9 cellular contexts compared by ENCODE assay signal in genomic region chr11:79438631-79439429, GRCh38. TPM values are rescaled to one million over a fixed set of nuclear protein-coding genes. Genes with fewer than 3 reads are reported as not detected.
DNase-seq lines count a peak whose midpoint lies in the region; ATAC-seq and TF ChIP-seq lines count a peak whose summit lies in the region.
"Had no signal": no experiment of that assay in that cellular context is flagged by ENCODE, and none has a peak within 500 bp of the region (broad histone marks: within the 10 kb centered on the region; RNA-seq: fewer than 3 reads in every experiment).

No MANE protein-coding gene starts in this region.

- TF ChIP-seq CTCF in GM13976 (IDR thresholded peaks at IDR 0.05; ENCODE audit: borderline replicate concordance, control extremely low read depth, extremely low read depth, insufficient read depth, missing control alignments) (no peak), Peyer's patch (IDR thresholded peaks at IDR 0.05) (no peak), retinal pigment epithelial cell (conservative IDR thresholded peaks at IDR 0.05; ENCODE audit: low read depth, low read length) (no peak)

- peaks cover 0 to 5% (median 0%) of the 10 kb centered on the region in 4 donors for H3K9me3 ChIP-seq in Peyer's patch
- H3K9me3 ChIP-seq in MG63: no peaks in the 10 kb centered on the region
- H3K9me3 ChIP-seq: neutrophil had no signal

- ATAC-seq in HG03432 (IDR thresholded peaks at IDR 0.05; ENCODE audit: unreplicated experiment): no peak

- peaks cover 0 to 25% of the 10 kb centered on the region in 2 donors for H3K27me3 ChIP-seq in Peyer's patch
- peaks cover 76% of the 10 kb centered on the region for H3K27me3 ChIP-seq in MG63

- in situ Hi-C loops in GM13976 (cut with MboI; ENCODE audit: low sequenced_read_pairs, unreplicated experiment): no loop called here

- DNase-seq in GM13976 (ENCODE audit: low spot score) (peak; percentile 57), Peyer's patch (peak in 2 of 3 donors; percentile 17 to 52), glomerular visceral epithelial cell (ENCODE audit: extremely low spot score) (peak; percentile 33), retinal pigment epithelial cell (ENCODE audit: low read depth) (no peak), amniotic stem cell (lab: John Stamatoyannopoulos, UW) (no peak), NCI-H2029 treated with DMSO at 0.1 percent for 48 hours (lab: John Stamatoyannopoulos, UW) (no peak), MG63 (no peak)

- H3K36me3 ChIP-seq in Peyer's patch (no peaks in the 10 kb centered on the region), MG63 (no peaks in the 10 kb centered on the region)
- H3K36me3 ChIP-seq: neutrophil had no signal

- no peak for TF ChIP-seq POLR2A in Peyer's patch (IDR thresholded peaks at IDR 0.05)

- peak overlapping the region in 3 of 4 donors; percentile 27 to 67 (median 56) for H3K27ac ChIP-seq in Peyer's patch
- H3K27ac ChIP-seq: neutrophil had no signal

- peaks cover 0 to 43% (median 10%) of the 10 kb centered on the region in 4 donors for H3K4me1 ChIP-seq in Peyer's patch

- peak overlapping the region; percentile 7 to 57 (median 34) for H3K4me3 ChIP-seq in Peyer's patch
- peak overlapping the region; percentile 81 for H3K4me3 ChIP-seq in retinal pigment epithelial cell (ENCODE audit: low read length)
- H3K4me3 ChIP-seq in MG63: no peak overlapping the region

RNA-seq across cellular contexts. Expression of gene TENM4, which starts 2.0 kb away (rescaled TPM):
- 1 to 10 TPM; 1.1 to 2.7 (median 2.0) TPM for total RNA-seq in Peyer's patch
- total RNA-seq in MG63 (2014; rRNA removed; shearing (Covaris generic); ENCODE audit: low replicate concordance): not detected in 2 replicates

Comparison
In these comparisons a context has a peak if more than half of its experiments do, and no peak if none do; other contexts are left out.
1. DNase-seq: peak in GM13976 (single experiment), Peyer's patch (2 of 3) and glomerular visceral epithelial cell (single experiment); none in retinal pigment epithelial cell (single experiment), amniotic stem cell (single experiment), NCI-H2029 treated with DMSO at 0.1 percent for 48 hours (single experiment) and MG63 (single experiment).